ENCODE assay signal across 8 cellular contexts in the genomic region with DNA sequence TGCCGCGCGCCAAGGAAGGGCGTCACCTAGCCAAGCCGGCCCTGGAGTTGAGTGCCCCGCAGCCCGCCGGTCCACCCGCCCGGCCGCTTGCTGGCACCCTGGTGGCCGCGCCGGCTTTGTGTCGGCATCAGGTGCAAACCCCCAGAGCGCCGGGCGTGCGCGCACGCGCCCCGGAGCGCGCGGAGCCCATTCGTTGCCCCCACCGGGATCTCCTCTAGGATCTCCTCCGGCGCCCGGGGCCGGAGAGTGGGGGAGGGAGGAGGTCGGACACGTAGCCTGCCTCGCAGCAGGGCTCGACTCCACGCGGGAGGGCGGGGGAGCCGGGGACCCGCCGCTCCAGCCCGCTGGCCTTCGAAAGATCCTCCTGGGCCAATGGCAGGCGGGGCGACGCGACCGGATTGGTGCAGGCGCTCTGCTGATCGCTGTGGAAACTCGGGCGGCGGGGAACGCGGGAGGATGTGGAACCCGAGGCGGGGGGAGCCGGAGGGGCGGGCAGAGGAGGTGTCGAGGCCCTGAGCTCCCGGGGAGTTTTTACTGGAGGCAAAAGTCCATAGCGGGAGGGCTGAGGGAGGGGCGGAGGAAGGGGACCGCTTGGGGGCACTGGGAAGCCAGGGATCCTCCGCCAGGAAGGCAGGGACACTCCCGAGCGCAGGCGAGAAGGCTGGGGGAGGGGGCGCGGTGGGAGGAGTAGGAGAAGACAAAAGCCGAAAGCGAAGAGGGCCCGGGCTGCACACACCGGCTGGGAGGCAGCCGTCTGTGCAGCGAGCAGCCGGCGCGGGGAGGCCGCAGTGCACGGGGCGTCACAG. TPM values are rescaled to one million over a fixed set of nuclear protein-coding genes. Genes with fewer than 3 reads are reported as not detected.
DNase-seq lines count a peak whose midpoint lies in the region; ATAC-seq, FAIRE-seq and TF ChIP-seq lines count a peak whose summit lies in the region.

Gene FADS2, plus strand, starts transcription at position 728 of the 806 bp plus-strand sequence. CDS start 91 bp downstream, outside the sequence.

- H3K9me3 Mint-ChIP-seq in activated CD4-positive, alpha-beta T cell treated with anti-CD3 and anti-CD28 coated beads, Interleukin-2, amount 10 ng/mL, durations not matched to agents 7 days and 5 days, result no peaks in the 10 kb centered on the region

- H3K27me3 Mint-ChIP-seq in activated CD4-positive, alpha-beta T cell treated with anti-CD3 and anti-CD28 coated beads, Interleukin-2, amount 10 ng/mL, durations not matched to agents 7 days and 5 days, result peaks cover 6% of the 10 kb centered on the region

- peak within 1 kb of the TSS; percentile 78 for H3K9ac ChIP-seq in HepG2 (ENCODE audit: insufficient read depth, low read depth, low read length)

- no peaks in the 10 kb centered on the region for H3K36me3 ChIP-seq in HepG2 (replicated peaks in 1 of 2; ENCODE audit: control insufficient read depth in 1 of 2, insufficient read depth in 2 of 2, low read length in 2 of 2)

- peak within 1 kb of the TSS; percentile 65 for H3K27ac ChIP-seq in AG04450 (ENCODE audit: low read depth, low read length)
- peak within 1 kb of the TSS; percentile 29 to 98 (median 90) for H3K27ac ChIP-seq in dorsolateral prefrontal cortex
- H3K27ac ChIP-seq in HepG2 (ENCODE audit: extremely low read length, insufficient read depth, low read length), result peak within 1 kb of the TSS; percentile 74

- H4K20me1 ChIP-seq in HepG2 (ENCODE audit: insufficient read depth, low read length), result no peaks in the 10 kb centered on the region

- TF ChIP-seq POLR2A in GM18951 (IDR thresholded peaks at IDR 0.05; ENCODE audit: extremely low read depth, insufficient read depth, insufficient read length) (peak; percentile 89), HepG2 (IDR thresholded peaks at IDR 0.05; ENCODE audit: insufficient read depth in 1 of 2, low read depth in 2 of 2, low read length in 2 of 2) (peak; percentile 62 to 90)

- H3K4me1 Mint-ChIP-seq in activated CD4-positive, alpha-beta T cell treated with anti-CD3 and anti-CD28 coated beads, Interleukin-2, amount 10 ng/mL, durations not matched to agents 7 days and 5 days, result peaks cover 41% of the 10 kb centered on the region

- intact Hi-C loops in dorsolateral prefrontal cortex (cut with DNase I) (loop anchor here in 1 of 2 donors (1.0 kb wide), 1 partner anchor 11 kb away; no protein-coding TSS in a partner anchor), HepG2 (cut with micrococcal nuclease; ENCODE audit: unreplicated experiment) (no loop called here)

- H2AFZ ChIP-seq in HepG2 (ENCODE audit: low read length), result no peak within 1 kb of the TSS

- ATAC-seq in HG03159 (IDR thresholded peaks at IDR 0.05; ENCODE audit: unreplicated experiment) (peak; percentile 37), HepG2 (peak; percentile 79)

- 0 out of 2 replicates have a peak, but pooled peaks have one; percentile 3 for TF ChIP-seq CTCF in AG04450 (IDR thresholded peaks at IDR 0.05; ENCODE audit: low read depth, low read length)
- peak in 11 of 56 donors; percentile 1 to 31 (median 11) for TF ChIP-seq CTCF in dorsolateral prefrontal cortex (IDR thresholded peaks at IDR 0.05 in 54 of 56, conservative IDR thresholded peaks at IDR 0.05 in 2 of 56; ENCODE audit: low read depth in 1 of 56, partially characterized antibody in 56 of 56)
- TF ChIP-seq CTCF in HepG2 (CRISPR knock-in tag; IDR thresholded peaks at IDR 0.05), result peak; percentile 55

- H3K9me3 ChIP-seq in AG04450 (ENCODE audit: control insufficient read depth, insufficient read depth, low read length) (no peaks in the 10 kb centered on the region), HepG2 (ENCODE audit: low read length) (no peaks in the 10 kb centered on the region)

- no peak for TF ChIP-seq EP300 in HepG2 (IDR thresholded peaks at IDR 0.05; ENCODE audit: low read depth in 2 of 2, low read length in 2 of 2)
- TF ChIP-seq EP300 in HepG2 (CRISPR knock-in tag; IDR thresholded peaks at IDR 0.05; ENCODE audit: borderline replicate concordance), result no peak

- H3K4me3 ChIP-seq in AG04450 (ENCODE audit: low read depth, low read length) (peak within 1 kb of the TSS; percentile 87), dorsolateral prefrontal cortex (peak within 1 kb of the TSS; percentile 57 to 93 (median 76)), HepG2 (replicated peaks in 1 of 3; ENCODE audit: insufficient read depth in 1 of 3, low read depth in 2 of 3, low read length in 3 of 3) (peak within 1 kb of the TSS; percentile 62 to 91 (median 82))

- peak within 1 kb of the TSS; percentile 85 for H3K4me3 Mint-ChIP-seq in activated CD4-positive, alpha-beta T cell treated with anti-CD3 and anti-CD28 coated beads, Interleukin-2, amount 10 ng/mL, durations not matched to agents 7 days and 5 days

- in situ Hi-C loops in GM18951 (cut with MboI; ENCODE audit: low sequenced_read_pairs, unreplicated experiment) (no loop called here), HepG2 (cut with HindIII; ENCODE audit: extremely low pct_ligation_motif_present, low pct_unique_long_range_greater_than_20kb) (no loop called here)

- CTCF ChIA-PET in AG04450 (lab: Charles Lee) (interaction anchor here (1.0 to 1.8 kb wide), 3 partner anchors 13 to 30 kb away, joined by 3 to 11 read pairs (median 4); no protein-coding TSS in a partner anchor), HepG2 (lab: Yijun Ruan, JAX; ENCODE audit: low intra/inter-chr PET ratio, low total read pairs) (interaction anchor here (1.8 kb wide), 1 partner anchor 31 kb away, joined by 7 read pairs; no protein-coding TSS in a partner anchor)
- CTCF ChIA-PET in activated CD4-positive, alpha-beta T cell treated with anti-CD3 and anti-CD28 coated beads, Interleukin-2, amount 10 ng/mL, durations not matched to agents 7 days and 5 days (lab: Charles Lee), result interaction anchor here (0.8 to 3.3 kb wide), 7 partner anchors 11 to 255 kb away, joined by 3 to 42 read pairs (median 4); partner anchors contain the start of genes FADS1, FEN1 and TMEM258

- H3K36me3 Mint-ChIP-seq in activated CD4-positive, alpha-beta T cell treated with anti-CD3 and anti-CD28 coated beads, Interleukin-2, amount 10 ng/mL, durations not matched to agents 7 days and 5 days (ENCODE audit: low read depth), result peaks cover 6% of the 10 kb centered on the region

- POLR2A ChIA-PET in AG04450 (lab: Yijun Ruan, JAX), result interaction anchor here (0.5 to 2.7 kb wide), 9 partner anchors 12 to 861 kb away, joined by 3 to 29 read pairs (median 4); partner anchors contain the start of genes FADS1, FEN1, LRRN4CL and TUT1
- POLR2A ChIA-PET in activated CD4-positive, alpha-beta T cell treated with anti-CD3 and anti-CD28 coated beads, Interleukin-2, amount 10 ng/mL, durations not matched to agents 7 days and 5 days (lab: Charles Lee), result interaction anchor here (2.3 kb wide), 1 partner anchor 12 kb away, joined by 9 read pairs; no protein-coding TSS in a partner anchor
- POLR2A ChIA-PET in HepG2 (lab: Yijun Ruan, JAX), result interaction anchor here (1.9 to 2.8 kb wide), 2 partner anchors 11 to 35 kb away, joined by 6 to 49 read pairs; partner anchors contain the start of genes FADS1, FEN1 and TMEM258

- peak within 1 kb of the TSS; percentile 86 for H3K4me2 ChIP-seq in HepG2 (ENCODE audit: low read depth, low read length)

- no peak for FAIRE-seq in HepG2 (lab: Jason Lieb, UNC)

- H3K4me1 ChIP-seq in HepG2 (ENCODE audit: insufficient read depth, low read length), result peaks cover 41% of the 10 kb centered on the region

- H3K79me2 ChIP-seq in HepG2 (ENCODE audit: insufficient read depth, low read length), result peaks cover 33% of the 10 kb centered on the region

- 22% methylated on average over 31 of the region's 83 CpGs for WGBS in HepG2 (ENCODE audit: low lambda C conversion rate)

- H3K27ac Mint-ChIP-seq in activated CD4-positive, alpha-beta T cell treated with anti-CD3 and anti-CD28 coated beads, Interleukin-2, amount 10 ng/mL, durations not matched to agents 7 days and 5 days, result peak within 1 kb of the TSS; percentile 93

- TF ChIP-seq RAD21 in HepG2 (CRISPR knock-in tag; IDR thresholded peaks at IDR 0.05), result no peak

- H3K27me3 ChIP-seq in AG04450 (ENCODE audit: control insufficient read depth, insufficient read depth, low read length), result no peaks in the 10 kb centered on the region
- no peaks in the 10 kb centered on the region for H3K27me3 ChIP-seq in dorsolateral prefrontal cortex
- no peaks in the 10 kb centered on the region for H3K27me3 ChIP-seq in HepG2 (ENCODE audit: control insufficient read depth in 1 of 2, insufficient read depth in 2 of 2, low read length in 2 of 2)

- BruUV-seq in HepG2 (replicated peaks; lab: Mats Ljungman, UMichigan), result no TSS peak

- peak; percentile 80 for DNase-seq in AG04450 (ENCODE audit: low read depth, low spot score)
- peak; percentile 88 for DNase-seq in NCI-H446 treated with DMSO at 0.1 percent for 48 hours (lab: John Stamatoyannopoulos, UW)
- DNase-seq in activated CD4-positive, alpha-beta T cell treated with anti-CD3 and anti-CD28 coated beads, Interleukin-2, amount 10 ng/mL, durations not matched to agents 7 days and 5 days, result peak; percentile 91
- peak; percentile 78 to 97 (median 94) for DNase-seq in dorsolateral prefrontal cortex
- peak; percentile 55 for DNase-seq in HepG2 (ENCODE audit: low spot score)
- DNase-seq in stimulated activated CD4-positive, alpha-beta T cell treated with anti-CD3 and anti-CD28 coated beads, Interleukin-2, amount 100 ng/mL, for 4 hours (ENCODE audit: low read depth), result peak; percentile 39

RNA-seq across cellular contexts. Expression of gene FADS2, which starts in this region (rescaled TPM):
- polyA plus RNA-seq in AG04450 (2011; rRNA removed), result 183 and 218 TPM in 2 replicates
- 383 and 456 TPM in 2 replicates for polyA minus RNA-seq in AG04450 (2011; rRNA and poly(A)+ RNA removed)
- total RNA-seq in activated CD4-positive, alpha-beta T cell treated with anti-CD3 and anti-CD28 coated beads, Interleukin-2, amount 10 ng/mL, durations not matched to agents 7 days and 5 days, result 100 to 1,000 TPM; 128 to 135 TPM
- 100 to 1,000 TPM in 112 of 120 experiments, 10 to 100 TPM in 8; 72.8 to 347 (median 162) TPM for total RNA-seq in dorsolateral prefrontal cortex
- total RNA-seq in HepG2 (2016; rRNA removed; fragmentation: Illumina TruSeq; extraction: Trizol), result 54.7 and 124 TPM in 2 replicates
- total RNA-seq in HepG2 (2016; cell fraction: cytosol; rRNA removed; fragmentation: Illumina TruSeq; extraction: Trizol; ENCODE audit: low read depth), result 17.6 and 17.8 TPM in 2 replicates
- total RNA-seq in HepG2 (2016; cell fraction: insoluble cytoplasmic fraction; rRNA removed; fragmentation: Illumina TruSeq; extraction: Trizol), result 51.3 and 120 TPM in 2 replicates
- 42.1 and 45.1 TPM in 2 replicates for total RNA-seq in HepG2 (2016; cell fraction: membrane; rRNA removed; fragmentation: Illumina TruSeq; extraction: Trizol)
- 103 and 115 TPM in 2 replicates for total RNA-seq in HepG2 (2016; cell fraction: nucleus; rRNA removed; fragmentation: Illumina TruSeq; extraction: Trizol)
- polyA plus RNA-seq in HepG2 (2011; rRNA removed), result 90.1 and 125 TPM in 2 replicates
- polyA plus RNA-seq in HepG2 (2011; cell fraction: cytosol; rRNA removed), result 66.9 and 93.5 TPM in 2 replicates
- polyA plus RNA-seq in HepG2 (2011; cell fraction: nucleus; rRNA removed), result 77.8 and 97.6 TPM in 2 replicates
- polyA plus RNA-seq in HepG2 (2012), result 111 and 112 TPM in 2 replicates
- 16.3 and 18.5 TPM in 2 replicates for polyA plus RNA-seq in HepG2 (2016; cell fraction: cytosol; fragmentation: Illumina TruSeq; extraction: Trizol; ENCODE audit: low read depth)
- polyA plus RNA-seq in HepG2 (2016; cell fraction: insoluble cytoplasmic fraction; fragmentation: Illumina TruSeq; extraction: Trizol; ENCODE audit: low read depth), result 43.7 and 53.6 TPM in 2 replicates
- polyA plus RNA-seq in HepG2 (2016; cell fraction: membrane; fragmentation: Illumina TruSeq; extraction: Trizol; ENCODE audit: low read depth), result 27.1 and 32.3 TPM in 2 replicates
- 153 and 164 TPM in 2 replicates for polyA plus RNA-seq in HepG2 (2016; cell fraction: nucleus; fragmentation: Illumina TruSeq; extraction: Trizol; ENCODE audit: insufficient read depth, low read depth)
- polyA minus RNA-seq in HepG2 (2011; rRNA and poly(A)+ RNA removed; ENCODE audit: low replicate concordance), result 240 and 324 TPM in 2 replicates
- polyA minus RNA-seq in HepG2 (2011; cell fraction: cytosol; rRNA and poly(A)+ RNA removed), result 65.5 and 71.3 TPM in 2 replicates
- 23.2 and 36.6 TPM in 2 replicates for polyA minus RNA-seq in HepG2 (2011; cell fraction: nucleus; rRNA and poly(A)+ RNA removed)

Comparison
In these comparisons a context has a peak if more than half of its experiments do, and no peak if none do; other contexts are left out.
1. Peak in every context shown above with its lines: DNase-seq, ATAC-seq, H3K4me3 ChIP-seq and H3K27ac ChIP-seq.
2. DNase-seq: peak in every context shown above with its lines; median percentile 94 in dorsolateral prefrontal cortex; 91 in activated CD4-positive, alpha-beta T cell treated with anti-CD3 and anti-CD28 coated beads, Interleukin-2, amount 10 ng/mL, durations not matched to agents 7 days and 5 days; 88 in NCI-H446 treated with DMSO at 0.1 percent for 48 hours; 80 in AG04450; 55 in HepG2; 39 in stimulated activated CD4-positive, alpha-beta T cell treated with anti-CD3 and anti-CD28 coated beads, Interleukin-2, amount 100 ng/mL, for 4 hours.